ENCODE assay signal across 9 cellular contexts in genomic region chr17:43900183-43900857, GRCh38. TPM values are rescaled to one million over a fixed set of nuclear protein-coding genes. Genes with fewer than 3 reads are reported as not detected.
DNase-seq lines count a peak whose midpoint lies in the region; TF ChIP-seq lines count a peak whose summit lies in the region.
"Had no signal": no experiment of that assay in that cellular context is flagged by ENCODE, and none has a peak within 500 bp of the region (broad histone marks: within the 10 kb centered on the region; RNA-seq: fewer than 3 reads in every experiment).

No MANE protein-coding gene starts in this region.

- H3K27ac Mint-ChIP-seq in activated naive CD4-positive, alpha-beta T cell treated with anti-CD3 and anti-CD28 coated beads, Interleukin-2, amount 50 U/mL, for 24 hours: no peak overlapping the region
- no peak overlapping the region for H3K27ac Mint-ChIP-seq in glutamatergic neuron (ENCODE audit: unreplicated experiment)

- no peaks in the 10 kb centered on the region for H3K9me3 ChIP-seq in A673 (ENCODE audit: low read depth, low read length, poor library complexity, severe bottlenecking)

- no peaks in the 10 kb centered on the region for H3K4me1 ChIP-seq in A673 (ENCODE audit: insufficient read depth, low read length, poor library complexity, severe bottlenecking)

- peak overlapping the region; percentile 83 for H3K4me3 Mint-ChIP-seq in activated naive CD4-positive, alpha-beta T cell treated with anti-CD3 and anti-CD28 coated beads, Interleukin-2, amount 50 U/mL, for 24 hours
- H3K4me3 Mint-ChIP-seq in glutamatergic neuron (ENCODE audit: unreplicated experiment): peak overlapping the region; percentile 86

- no TSS peak for BruUV-seq in A673 (replicated peaks; lab: Mats Ljungman, UMichigan)

- CTCF ChIA-PET in A673 (lab: Charles Lee): interaction anchor here (0.6 kb wide), 1 partner anchor 240 kb away, joined by 5 read pairs; no protein-coding TSS in a partner anchor

- no peaks in the 10 kb centered on the region for H3K27me3 Mint-ChIP-seq in activated naive CD4-positive, alpha-beta T cell treated with anti-CD3 and anti-CD28 coated beads, Interleukin-2, amount 50 U/mL, for 24 hours
- peaks cover 1% of the 10 kb centered on the region for H3K27me3 Mint-ChIP-seq in glutamatergic neuron (ENCODE audit: unreplicated experiment)

- POLR2A ChIA-PET in A673 (lab: Charles Lee; ENCODE audit: low non-redundant PET): no interaction called here

- H3K27me3 ChIP-seq in A673 (replicated peaks; ENCODE audit: insufficient read depth, low read depth, low read length, poor library complexity): no peaks in the 10 kb centered on the region

- H3K27ac ChIP-seq in A673 (ENCODE audit: low read depth, low read length, poor library complexity, severe bottlenecking) (no peak overlapping the region), substantia nigra (ENCODE audit: low read depth, low read length, poor library complexity, severe bottlenecking) (no peak overlapping the region)

- no peak for TF ChIP-seq CTCF in A673 (conservative IDR thresholded peaks at IDR 0.05; ENCODE audit: low read depth, low read length)
- TF ChIP-seq CTCF in glutamatergic neuron (IDR thresholded peaks at IDR 0.05; ENCODE audit: partially characterized antibody, unreplicated experiment): no peak

- no peaks in the 10 kb centered on the region for H3K36me3 ChIP-seq in A673 (ENCODE audit: insufficient read depth, low read length, poor library complexity, severe bottlenecking)

- peaks cover 9% of the 10 kb centered on the region for H3K4me1 Mint-ChIP-seq in activated naive CD4-positive, alpha-beta T cell treated with anti-CD3 and anti-CD28 coated beads, Interleukin-2, amount 50 U/mL, for 24 hours
- H3K4me1 Mint-ChIP-seq in glutamatergic neuron (ENCODE audit: low read depth, unreplicated experiment): peaks cover 19% of the 10 kb centered on the region

- peak; percentile 82 for DNase-seq in A673 (ENCODE audit: low spot score)
- DNase-seq in GM19240 (ENCODE audit: insufficient read length, low spot score): peak; percentile 80
- peak; percentile 86 for DNase-seq in NCI-H1092 treated with DMSO at 0.1 percent for 48 hours (lab: John Stamatoyannopoulos, UW)
- peak; percentile 70 for DNase-seq in SKM-1 (lab: John Stamatoyannopoulos, UW; ENCODE audit: unreplicated experiment)
- DNase-seq in glutamatergic neuron: peak; percentile 90
- peak; percentile 74 for DNase-seq in occipital lobe (lab: John Stamatoyannopoulos, UW)
- peak in 46 of 49 donors; percentile 43 to 95 (median 74) for DNase-seq in substantia nigra (lab: John Stamatoyannopoulos, UW)
- DNase-seq: DND-41 had no signal

- H3K4me3 ChIP-seq in A673 (ENCODE audit: low read depth, low read length, poor library complexity, severe bottlenecking): peak overlapping the region; percentile 41

- no peaks in the 10 kb centered on the region for H3K9me3 Mint-ChIP-seq in activated naive CD4-positive, alpha-beta T cell treated with anti-CD3 and anti-CD28 coated beads, Interleukin-2, amount 50 U/mL, for 24 hours
- peaks cover 6% of the 10 kb centered on the region for H3K9me3 Mint-ChIP-seq in glutamatergic neuron (ENCODE audit: unreplicated experiment)

- peaks cover 3% of the 10 kb centered on the region for H3K36me3 Mint-ChIP-seq in activated naive CD4-positive, alpha-beta T cell treated with anti-CD3 and anti-CD28 coated beads, Interleukin-2, amount 50 U/mL, for 24 hours
- no peaks in the 10 kb centered on the region for H3K36me3 Mint-ChIP-seq in glutamatergic neuron (ENCODE audit: unreplicated experiment)

- intact Hi-C loops in A673 (cut with micrococcal nuclease; ENCODE audit: unreplicated experiment): no loop called here

RNA-seq across cellular contexts. Expression of gene MPP2, which starts 7.0 kb away (rescaled TPM):
- 2.6 and 4.0 TPM in 2 replicates for total RNA-seq in A673 (2021)
- 51.6 TPM for total RNA-seq in glutamatergic neuron (ENCODE audit: unreplicated experiment)
- total RNA-seq in occipital lobe: 14.2 TPM

RNA-seq across cellular contexts. Expression of gene PPY, which starts 42.0 kb away (rescaled TPM):
- total RNA-seq in A673 (2021) (not detected in 2 replicates), glutamatergic neuron (ENCODE audit: unreplicated experiment) (not detected), occipital lobe (not detected)

RNA-seq across cellular contexts. Expression of gene CD300LG, which starts 53.3 kb away (rescaled TPM):
- not detected in 2 replicates for total RNA-seq in A673 (2021)
- not detected for total RNA-seq in glutamatergic neuron (ENCODE audit: unreplicated experiment)
- total RNA-seq in occipital lobe: not detected

RNA-seq across cellular contexts. Expression of gene PYY, which starts 53.4 kb away (rescaled TPM):
- total RNA-seq in A673 (2021) (not detected in 2 replicates), glutamatergic neuron (ENCODE audit: unreplicated experiment) (not detected), occipital lobe (not detected)
